In the genomic region with DNA sequence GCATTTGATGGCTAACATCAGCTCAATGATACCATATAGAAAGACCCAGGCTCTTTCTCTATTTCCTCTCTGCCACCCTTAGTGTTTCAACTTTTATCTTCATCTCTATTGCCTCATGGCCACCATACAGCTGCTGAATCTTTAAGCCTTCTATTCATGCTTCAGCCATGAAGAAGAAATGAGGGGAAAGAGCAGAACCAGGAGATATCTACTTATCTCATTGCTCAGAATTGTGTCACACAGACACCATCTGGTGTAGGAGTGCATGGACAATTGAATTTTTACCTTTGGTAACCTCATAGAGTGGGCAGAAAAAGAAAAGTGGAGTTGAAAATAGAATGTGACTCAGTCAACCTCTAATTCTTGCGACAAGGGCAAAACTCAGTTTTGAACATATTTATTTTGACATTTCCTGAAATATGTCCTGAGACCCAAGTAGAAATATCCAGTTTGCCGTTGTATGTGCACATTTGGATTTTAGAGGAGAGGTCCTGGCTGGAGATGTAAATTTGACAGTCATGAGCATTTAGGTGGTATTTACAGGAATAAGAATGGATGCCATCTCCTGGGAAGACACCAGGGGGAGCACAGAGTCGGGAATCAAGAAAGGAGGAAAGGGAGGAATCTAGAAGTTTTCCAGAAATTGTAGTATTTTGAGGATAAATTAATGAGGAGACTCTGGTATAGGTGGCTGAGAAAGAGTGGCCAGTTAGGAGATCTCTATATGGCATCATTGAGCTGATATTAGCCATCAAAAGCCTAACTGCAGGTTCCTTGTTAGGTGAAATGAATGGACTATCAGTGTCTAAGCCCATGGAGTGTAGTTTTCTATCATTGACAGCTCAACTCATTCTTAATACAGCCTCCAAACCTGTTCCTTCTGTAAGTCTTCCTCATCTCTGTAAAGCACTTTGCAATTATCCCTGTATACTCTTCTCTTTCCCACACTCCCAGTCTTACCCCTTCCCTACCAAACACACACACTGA, we compare ENCODE assay signal across 8 cellular contexts. TPM values are rescaled to one million over a fixed set of nuclear protein-coding genes. Genes with fewer than 3 reads are reported as not detected.
DNase-seq lines count a peak whose midpoint lies in the region; ATAC-seq and TF ChIP-seq lines count a peak whose summit lies in the region.
"Had no signal": no experiment of that assay in that cellular context is flagged by ENCODE, and none has a peak within 500 bp of the region (broad histone marks: within the 10 kb centered on the region; RNA-seq: fewer than 3 reads in every experiment).

No MANE protein-coding gene starts in this region.

- TF ChIP-seq CTCF in GM12874 (IDR thresholded peaks at IDR 0.05; ENCODE audit: insufficient read depth, low read depth, low read length) (0 out of 2 replicates have a peak, but pooled peaks have one; percentile 22), osteocyte (IDR thresholded peaks at IDR 0.05) (peak; percentile 80)

- no peaks in the 10 kb centered on the region for H3K4me1 Mint-ChIP-seq in osteocyte (ENCODE audit: unreplicated experiment)

- H3K27ac Mint-ChIP-seq in osteocyte (ENCODE audit: unreplicated experiment), result no peak overlapping the region

- peaks cover 49% of the 10 kb centered on the region for H3K27me3 Mint-ChIP-seq in osteocyte (ENCODE audit: unreplicated experiment)

- ATAC-seq in GM18517 (IDR thresholded peaks at IDR 0.05; ENCODE audit: unreplicated experiment), result no peak

- no peak overlapping the region for H3K4me3 Mint-ChIP-seq in osteocyte (ENCODE audit: unreplicated experiment)

- no peaks in the 10 kb centered on the region for H3K9me3 Mint-ChIP-seq in osteocyte (ENCODE audit: unreplicated experiment)

- DNase-seq in OCI-M1 (lab: John Stamatoyannopoulos, UW), result peak; percentile 50
- DNase-seq in fibroblast of peridontal ligament (ENCODE audit: extremely low read depth), result peak; percentile 52
- DNase-seq in osteocyte (ENCODE audit: extremely low spot score, unreplicated experiment), result no peak
- no peak for DNase-seq in cerebellar nuclear complex (lab: John Stamatoyannopoulos, UW)
- DNase-seq in GDM1 (lab: John Stamatoyannopoulos, UW), result no peak

- H3K36me3 Mint-ChIP-seq in osteocyte (ENCODE audit: unreplicated experiment), result no peaks in the 10 kb centered on the region

RNA-seq across cellular contexts. Expression of a gene that starts 7.0 kb away (rescaled TPM):
- total RNA-seq in osteocyte, result not detected in 2 replicates
- total RNA-seq: T-helper 2 cell treated with Interferon-gamma antibody and Interleukin-4, amounts not matched to agents 100 ng/mL and 5 ng/mL, for 36 hours had no signal

RNA-seq across cellular contexts. Expression of a gene that starts 38.4 kb away (rescaled TPM):
- total RNA-seq in osteocyte, result 58.2 and 73.3 TPM in 2 replicates

Comparison
In these comparisons a context has a peak if more than half of its experiments do, and no peak if none do; other contexts are left out.
1. DNase-seq: peak in OCI-M1 (single experiment) and fibroblast of peridontal ligament (single experiment); none in osteocyte (single experiment), cerebellar nuclear complex (0 of 2) and GDM1 (single experiment).